Comparison of ENCODE assay signal across 8 cellular contexts in genomic region chrX:74670028-74670427, GRCh38.
"Had no signal": no experiment of that assay in that cellular context is flagged by ENCODE, and none has a peak within 500 bp of the region (broad histone marks: within the 10 kb centered on the region; RNA-seq: fewer than 3 reads in every experiment).

No MANE protein-coding gene starts in this region.

- H3K4me1 Mint-ChIP-seq: IgD-negative memory B cell had no signal

- H3K4me3 ChIP-seq: K562 had no signal

- H3K27me3 Mint-ChIP-seq: IgD-negative memory B cell had no signal

- H3K27ac ChIP-seq: HL-60 had no signal

- ATAC-seq: HepG2, K562 had no signal

- FAIRE-seq: HepG2, HTR-8/SVneo, K562 had no signal

- H3K36me3 Mint-ChIP-seq: IgD-negative memory B cell had no signal

- DNase-seq: IMR-90, KBM-7, KG1 had no signal

- H3K27ac Mint-ChIP-seq: IgD-negative memory B cell had no signal

- H3K4me3 Mint-ChIP-seq: IgD-negative memory B cell had no signal
